In genomic region chr4:1220566-1220965, GRCh38 we compare ENCODE assay signal across 24 cellular contexts. TPM values are rescaled to one million over a fixed set of nuclear protein-coding genes. Genes with fewer than 3 reads are reported as not detected.
DNase-seq lines count a peak whose midpoint lies in the region; ATAC-seq and TF ChIP-seq lines count a peak whose summit lies in the region.
"Had no signal": no experiment of that assay in that cellular context is flagged by ENCODE, and none has a peak within 500 bp of the region (broad histone marks: within the 10 kb centered on the region; RNA-seq: fewer than 3 reads in every experiment).

No MANE protein-coding gene starts in this region.

- no peak for TF ChIP-seq RAD21 in IMR-90 (IDR thresholded peaks at IDR 0.05; ENCODE audit: low read length)

- 0 out of 2 replicates have a peak, but pooled peaks cover 5% of the 10 kb centered on the region for H3K27me3 ChIP-seq in BLaER1
- H3K27me3 ChIP-seq in IMR-90 (ENCODE audit: control insufficient read depth, insufficient read depth, low read length): no peaks in the 10 kb centered on the region

- H3K27ac ChIP-seq in BLaER1 (no peak overlapping the region), IMR-90 (ENCODE audit: insufficient read depth, low read length) (no peak overlapping the region)
- H3K27ac ChIP-seq: HL-60, PC-9 had no signal

- no peak overlapping the region for H3K4ac ChIP-seq in IMR-90 (ENCODE audit: low read depth, low read length)

- H3K4me2 ChIP-seq in BLaER1: peak overlapping the region; percentile 95
- H3K4me2 ChIP-seq in IMR-90 (ENCODE audit: low read depth, low read length): no peak overlapping the region
- H3K4me2 ChIP-seq: PC-9 had no signal

- H3K4me1 ChIP-seq in BLaER1 (peaks cover 87% of the 10 kb centered on the region), IMR-90 (ENCODE audit: control insufficient read depth, insufficient read depth, low read length) (peaks cover 3% of the 10 kb centered on the region)

- ATAC-seq in IMR-90 (ENCODE audit: low read depth) (no peak), T-helper 17 cell (no peak)

- TF ChIP-seq POLR2A in IMR-90 (IDR thresholded peaks at IDR 0.05; ENCODE audit: low read depth, low read length): no peak

- dilution Hi-C loops in IMR-90 (cut with HindIII; ENCODE audit: low sequenced_read_pairs, unreplicated experiment): no loop called here

- WGBS in IMR-90 (ENCODE audit: extremely low coverage in 2 of 2, insufficient read length in 1 of 2), 2 experiments: 100% methylated on average over 2 of the region's 16 CpGs; no CpG with 5 or more reads in 1 of the 2 experiments

- no peak for DNase-seq in IMR-90
- no peak for DNase-seq in T-helper 17 cell
- no peak for DNase-seq in nephron progenitor cell
- DNase-seq in activated gamma-delta T cell (lab: John Stamatoyannopoulos, UW): no peak
- DNase-seq in NCI-H128 (lab: John Stamatoyannopoulos, UW; ENCODE audit: unreplicated experiment): no peak
- DNase-seq in activated CD8-positive, alpha-beta memory T cell treated with anti-CD3 and anti-CD28 coated beads, Interleukin-2, amount 50 U/mL, for 48 hours: no peak
- DNase-seq: CD4-positive, CD25-positive, alpha-beta regulatory T cell; COR-L47; DMS79 treated with DMSO at 0.1 percent for 48 hours; GOT3; HCEC 1CT; KG1; MV-4-11; NCI-H1105 treated with DMSO at 0.1 percent for 48 hours; NCI-H1694; NCI-H446 treated with DMSO at 0.1 percent for 48 hours; NCI-H526 treated with DMSO at 0.1 percent for 48 hours; PC-9; RPMI8226; SHP77; SW 1271 had no signal

- TF ChIP-seq CTCF in IMR-90 (conservative IDR thresholded peaks at IDR 0.05; ENCODE audit: low read depth, low read length) (no peak), nephron progenitor cell (IDR thresholded peaks at IDR 0.05) (no peak)

- H3K4me1 Mint-ChIP-seq in T-helper 17 cell (peaks cover 38% of the 10 kb centered on the region), nephron progenitor cell (peaks cover 15% of the 10 kb centered on the region)

- H2BK15ac ChIP-seq in IMR-90 (ENCODE audit: low read depth, low read length): no peak overlapping the region

- H3K4me3 ChIP-seq in BLaER1: no peak overlapping the region
- H3K4me3 ChIP-seq in IMR-90 (ENCODE audit: insufficient read depth, low read depth, low read length): no peak overlapping the region
- H3K4me3 ChIP-seq: PC-9 had no signal

- no peak overlapping the region for H3K56ac ChIP-seq in IMR-90 (ENCODE audit: extremely low read depth, insufficient read depth, low read length)

- peaks cover 28 to 72% of the 10 kb centered on the region in 2 experiments for H3K79me1 ChIP-seq in IMR-90 (ENCODE audit: low read depth in 1 of 2, low read length in 2 of 2)

- H3K9me3 ChIP-seq in BLaER1 (no peaks in the 10 kb centered on the region), IMR-90 (ENCODE audit: control insufficient read depth, insufficient read depth, low read length) (no peaks in the 10 kb centered on the region), T-helper 17 cell (ENCODE audit: control insufficient read depth, low read length, poor library complexity, severe bottlenecking) (no peaks in the 10 kb centered on the region)

- H2AK5ac ChIP-seq in IMR-90 (ENCODE audit: low read depth, low read length): no peak overlapping the region

- peaks cover 14% of the 10 kb centered on the region for H3K9me1 ChIP-seq in IMR-90 (ENCODE audit: insufficient read depth, low read length)

- no peak overlapping the region for H3K14ac ChIP-seq in IMR-90 (replicated peaks; ENCODE audit: low read depth, low read length)

- H3K9ac ChIP-seq in BLaER1 (no peak overlapping the region), IMR-90 (ENCODE audit: low read depth, low read length) (no peak overlapping the region)

- no peak overlapping the region for H2BK120ac ChIP-seq in IMR-90 (ENCODE audit: low read depth, low read length)

- H4K91ac ChIP-seq in IMR-90 (ENCODE audit: insufficient read depth, low read depth, low read length): no peak overlapping the region

- no TSS peak for BruUV-seq in IMR-90 (replicated peaks; lab: Mats Ljungman, UMichigan)

- POLR2A ChIA-PET in IMR-90 (lab: Charles Lee; ENCODE audit: unreplicated experiment): no interaction called here

- H3K9me3 Mint-ChIP-seq in nephron progenitor cell: no peaks in the 10 kb centered on the region
- H3K9me3 Mint-ChIP-seq: CD4-positive, CD25-positive, alpha-beta regulatory T cell had no signal

- no peak overlapping the region for H2BK5ac ChIP-seq in IMR-90 (ENCODE audit: low read depth, low read length, poor library complexity, severe bottlenecking)

- no peak overlapping the region for H4K5ac ChIP-seq in IMR-90 (ENCODE audit: low read depth, low read length)

- H3K27ac Mint-ChIP-seq in T-helper 17 cell (peak overlapping the region; percentile 81), nephron progenitor cell (peak overlapping the region; percentile 84)

- H2BK20ac ChIP-seq in IMR-90 (ENCODE audit: low read depth, low read length): no peak overlapping the region

- H3K36me3 Mint-ChIP-seq in T-helper 17 cell (ENCODE audit: low read depth): peaks cover 12% of the 10 kb centered on the region
- peaks cover 53% of the 10 kb centered on the region for H3K36me3 Mint-ChIP-seq in nephron progenitor cell (ENCODE audit: low read depth)

- H4K20me1 ChIP-seq in BLaER1 (peaks cover 100% of the 10 kb centered on the region), IMR-90 (ENCODE audit: insufficient read depth, low read length) (peaks cover 8% of the 10 kb centered on the region)

- H2AFZ ChIP-seq in IMR-90 (replicated peaks; ENCODE audit: low read length, poor library complexity): no peak overlapping the region
- H2AFZ ChIP-seq: PC-9 had no signal

- no peak overlapping the region for H3K23ac ChIP-seq in IMR-90 (ENCODE audit: low read depth, low read length)

- H4K8ac ChIP-seq in IMR-90 (ENCODE audit: low read depth in 2 of 2, low read length in 2 of 2): no peak overlapping the region

- H3K36me3 ChIP-seq in BLaER1 (peaks cover 44% of the 10 kb centered on the region), IMR-90 (ENCODE audit: control insufficient read depth, insufficient read depth, low read length) (peaks cover 70% of the 10 kb centered on the region)

- H3K27me3 Mint-ChIP-seq in T-helper 17 cell (no peaks in the 10 kb centered on the region), nephron progenitor cell (ENCODE audit: low read depth, poor library complexity) (peaks cover 4% of the 10 kb centered on the region)
- H3K27me3 Mint-ChIP-seq: CD4-positive, CD25-positive, alpha-beta regulatory T cell had no signal

- in situ Hi-C loops in IMR-90 (cut with MboI; ENCODE audit: low sequenced_read_pairs): loop anchor here (5.0 kb wide), 1 partner anchor 53 kb away; no protein-coding TSS in a partner anchor

- H2AK9ac ChIP-seq in IMR-90 (replicated peaks; ENCODE audit: low read depth, low read length, poor library complexity): peak overlapping the region; percentile 71

- CTCF ChIA-PET in IMR-90 (lab: Yijun Ruan, JAX): no interaction called here

- H3K18ac ChIP-seq in IMR-90 (ENCODE audit: low read depth, low read length): no peak overlapping the region

- H3K4me3 Mint-ChIP-seq in T-helper 17 cell (no peak overlapping the region), nephron progenitor cell (no peak overlapping the region)

- intact Hi-C loops in IMR-90 (cut with micrococcal nuclease): no loop called here

TF ChIP-seq in IMR-90, 13 proteins besides CTCF, POLR2A, EP300 and RAD21:
- TF ChIP-seq NFE2L2 (IDR thresholded peaks at IDR 0.05; ENCODE audit: low read depth, low read length) (no peak), MAZ (IDR thresholded peaks at IDR 0.05; ENCODE audit: borderline replicate concordance, low read depth, low read length) (no peak), ELK1 (IDR thresholded peaks at IDR 0.05; ENCODE audit: borderline replicate concordance, low read depth, low read length) (no peak), CEBPB (IDR thresholded peaks at IDR 0.05; ENCODE audit: low read depth, low read length) (no peak), BHLHE40 (IDR thresholded peaks at IDR 0.05; ENCODE audit: low read depth, low read length) (no peak), CHD1 (IDR thresholded peaks at IDR 0.05; ENCODE audit: low read depth, low read length) (no peak), MXI1 (IDR thresholded peaks at IDR 0.05; ENCODE audit: borderline replicate concordance, low read depth, low read length) (no peak), FOS (IDR thresholded peaks at IDR 0.05; ENCODE audit: low read depth, low read length) (no peak), RCOR1 (IDR thresholded peaks at IDR 0.05; ENCODE audit: insufficient replicate concordance, low read length) (no peak), SMC3 (IDR thresholded peaks at IDR 0.05; ENCODE audit: low read depth, low read length) (no peak), MAFK (IDR thresholded peaks at IDR 0.05; ENCODE audit: low read depth, low read length) (no peak), USF2 (IDR thresholded peaks at IDR 0.05; ENCODE audit: low read depth, low read length) (no peak), RFX5 (IDR thresholded peaks at IDR 0.05; ENCODE audit: low read depth, low read length) (no peak)

RNA-seq across cellular contexts. Expression of gene CTBP1, which starts 28.4 kb away (rescaled TPM):
- total RNA-seq in IMR-90 (2012; rRNA removed) (147 TPM in 2 replicates), T-helper 17 cell (100 to 1,000 TPM; 164 to 184 TPM)
- 212 and 237 TPM in 2 replicates for polyA plus RNA-seq in IMR-90 (2012; rRNA removed)
- polyA plus RNA-seq in IMR-90 (2012; cell fraction: cytosol; rRNA removed): 167 and 315 TPM in 2 replicates
- polyA plus RNA-seq in IMR-90 (2012; cell fraction: nucleus; rRNA removed; ENCODE audit: low replicate concordance): 377 and 892 TPM in 2 replicates

RNA-seq across cellular contexts. Expression of gene SPON2, which starts 48.2 kb away (rescaled TPM):
- total RNA-seq in IMR-90 (2012; rRNA removed): 21.1 and 21.7 TPM in 2 replicates
- 177 and 209 TPM in 2 replicates for polyA plus RNA-seq in IMR-90 (2012; rRNA removed)
- 208 and 420 TPM in 2 replicates for polyA plus RNA-seq in IMR-90 (2012; cell fraction: cytosol; rRNA removed)
- 476 and 980 TPM in 2 replicates for polyA plus RNA-seq in IMR-90 (2012; cell fraction: nucleus; rRNA removed; ENCODE audit: low replicate concordance)
- 1 to 10 TPM; 5.2 to 7.4 TPM for total RNA-seq in T-helper 17 cell
- total RNA-seq: HT1080 had no signal
